Comparison of ENCODE assay signal across 9 cellular contexts in genomic region chr1:183195146-183195571, GRCh38. TPM values are rescaled to one million over a fixed set of nuclear protein-coding genes. Genes with fewer than 3 reads are reported as not detected.
A peak's percentile ranks its signal among the peaks of the same experiment; 100 is the strongest.
DNase-seq lines count a peak whose midpoint lies in the region; ATAC-seq, FAIRE-seq and TF ChIP-seq lines count a peak whose summit lies in the region.
"Had no signal": no experiment of that assay in that cellular context is flagged by ENCODE, and none has a peak within 500 bp of the region (broad histone marks: within the 10 kb centered on the region; RNA-seq: fewer than 3 reads in every experiment).

No MANE protein-coding gene starts in this region.

- no peak overlapping the region for H3K4me3 Mint-ChIP-seq in neural progenitor cell

- H3K4me1 Mint-ChIP-seq in neural progenitor cell = peaks cover 10% of the 10 kb centered on the region

- H3K4me3 ChIP-seq in osteoblast (ENCODE audit: insufficient read depth, low read length) = no peak overlapping the region
- no peak overlapping the region for H3K4me3 ChIP-seq in WERI-Rb-1 (ENCODE audit: low read depth, low read length)
- no peak overlapping the region for H3K4me3 ChIP-seq in neural progenitor cell

- H3K27ac ChIP-seq in osteoblast (ENCODE audit: low read depth, low read length) (peak overlapping the region; percentile 73), WERI-Rb-1 (no peak overlapping the region), neural progenitor cell (no peak overlapping the region)

- H3K36me3 ChIP-seq in osteoblast (ENCODE audit: insufficient read depth, low read length) (no peaks in the 10 kb centered on the region), WERI-Rb-1 (no peaks in the 10 kb centered on the region), neural progenitor cell (no peaks in the 10 kb centered on the region)

- no peaks in the 10 kb centered on the region for H3K27me3 ChIP-seq in osteoblast (ENCODE audit: insufficient read depth, low read length)
- H3K27me3 ChIP-seq in WERI-Rb-1 (ENCODE audit: insufficient read depth, low read depth, severe bottlenecking) = no peaks in the 10 kb centered on the region
- H3K27me3 ChIP-seq in neural progenitor cell = no peaks in the 10 kb centered on the region

- no peaks in the 10 kb centered on the region for H3K27me3 Mint-ChIP-seq in neural progenitor cell (ENCODE audit: insufficient read depth, low read depth)

- intact Hi-C loops in Right ventricle myocardium inferior (cut with DNase I) = no loop called here

- H3K27ac Mint-ChIP-seq in neural progenitor cell = no peak overlapping the region

- H3K9me3 Mint-ChIP-seq in neural progenitor cell = peaks cover 2% of the 10 kb centered on the region

- H3K79me2 ChIP-seq in osteoblast (ENCODE audit: insufficient read depth, low read length) (no peaks in the 10 kb centered on the region), neural progenitor cell (ENCODE audit: low read depth) (no peaks in the 10 kb centered on the region)

- TF ChIP-seq CTCF in osteoblast (IDR thresholded peaks at IDR 0.05; ENCODE audit: extremely low read depth, low read depth, low read length) (no peak), WERI-Rb-1 (IDR thresholded peaks at IDR 0.05; ENCODE audit: low read depth, low read length) (no peak), neural progenitor cell (IDR thresholded peaks at IDR 0.05) (no peak)

- no peak overlapping the region for H3K9ac ChIP-seq in neural progenitor cell

- no peaks in the 10 kb centered on the region for H3F3A ChIP-seq in neural progenitor cell (ENCODE audit: low read depth)

- H3K4me2 ChIP-seq in osteoblast (ENCODE audit: insufficient read depth, low read length) (peak overlapping the region; percentile 38), neural progenitor cell (no peak overlapping the region)

- H3K4me1 ChIP-seq in osteoblast (ENCODE audit: insufficient read depth, low read length) = peaks cover 22% of the 10 kb centered on the region
- peaks cover 5% of the 10 kb centered on the region for H3K4me1 ChIP-seq in neural progenitor cell

- peak overlapping the region; percentile 53 for H2AFZ ChIP-seq in osteoblast (ENCODE audit: low read length)
- H2AFZ ChIP-seq in neural progenitor cell (replicated peaks) = no peak overlapping the region

- ATAC-seq in GM18907 (IDR thresholded peaks at IDR 0.05; ENCODE audit: unreplicated experiment) (peak; percentile 58), HG02763 (IDR thresholded peaks at IDR 0.05; ENCODE audit: unreplicated experiment) (peak; percentile 16), Right ventricle myocardium inferior (no peak)

- peak; percentile 20 for FAIRE-seq in RCC 7860 (lab: Jason Lieb, UNC)

- peak; percentile 70 for DNase-seq in RCC 7860 (ENCODE audit: low spot score)
- peak; percentile 87 for DNase-seq in osteoblast (ENCODE audit: insufficient read length, low spot score, missing footprints)
- no peak for DNase-seq in WERI-Rb-1
- no peak for DNase-seq in Right ventricle myocardium inferior (ENCODE audit: missing footprints)
- DNase-seq in NCI-H2171 treated with DMSO at 0.1 percent for 48 hours (lab: John Stamatoyannopoulos, UW) = no peak
- no peak for DNase-seq in neural progenitor cell (ENCODE audit: low spot score)
- DNase-seq: NCI-H524 treated with DMSO at 0.1 percent for 48 hours had no signal

- H3K9me3 ChIP-seq in osteoblast (ENCODE audit: low read depth, low read length) (no peaks in the 10 kb centered on the region), WERI-Rb-1 (ENCODE audit: severe bottlenecking) (no peaks in the 10 kb centered on the region), neural progenitor cell (ENCODE audit: low read depth) (no peaks in the 10 kb centered on the region)

- no peaks in the 10 kb centered on the region for H3K36me3 Mint-ChIP-seq in neural progenitor cell

- H4K20me1 ChIP-seq in osteoblast (ENCODE audit: insufficient read depth, low read length) = no peaks in the 10 kb centered on the region
- no peaks in the 10 kb centered on the region for H4K20me1 ChIP-seq in neural progenitor cell (ENCODE audit: low read depth)

RNA-seq across cellular contexts. Expression of gene LAMC2, which starts 9.1 kb away (rescaled TPM):
- total RNA-seq in osteoblast (3.3 and 3.5 TPM in 2 replicates), Right ventricle myocardium inferior (3.8 TPM), neural progenitor cell (ENCODE audit: low replicate concordance) (0.36 and 0.46 TPM in 2 replicates)

Comparison
In these comparisons a context has a peak if more than half of its experiments do, and no peak if none do; other contexts are left out.
1. DNase-seq: peak in RCC 7860 (single experiment) and osteoblast (single experiment); none in WERI-Rb-1 (single experiment), Right ventricle myocardium inferior (single experiment), NCI-H2171 treated with DMSO at 0.1 percent for 48 hours (single experiment) and neural progenitor cell (single experiment).